Comparison of ENCODE assay signal across 39 cellular contexts in the genomic region with DNA sequence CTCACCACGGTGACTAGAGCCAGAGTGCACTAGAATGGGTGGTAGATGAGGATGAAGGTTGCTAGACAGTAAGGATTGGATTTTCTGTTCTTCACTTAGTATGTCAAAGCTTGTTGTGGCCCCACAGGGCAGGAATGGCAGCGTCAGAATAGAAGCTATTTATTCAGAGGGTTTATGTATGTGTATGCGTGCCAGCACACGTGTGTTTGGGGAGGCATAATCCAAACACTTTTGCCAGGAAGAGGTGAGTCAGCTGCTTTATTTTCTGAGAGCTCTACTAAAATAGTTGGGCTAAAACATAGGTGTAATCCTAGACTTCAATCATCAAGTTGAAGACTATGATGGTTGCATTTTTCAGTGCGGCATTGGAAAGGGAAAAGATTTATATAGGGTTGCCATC. TPM values are rescaled to one million over a fixed set of nuclear protein-coding genes. Genes with fewer than 3 reads are reported as not detected.
"Had no signal": no experiment of that assay in that cellular context is flagged by ENCODE, and none has a peak within 500 bp of the region (broad histone marks: within the 10 kb centered on the region; RNA-seq: fewer than 3 reads in every experiment).

No MANE protein-coding gene starts in this region.

- H3K4me1 ChIP-seq: adrenal gland, body of pancreas, breast epithelium had no signal

- H3K27me3 Mint-ChIP-seq: central memory CD8-positive, alpha-beta T cell had no signal

- H3K36me3 ChIP-seq: adrenal gland, brain microvascular endothelial cell, breast epithelium, cardiac muscle cell had no signal

- DNase-seq: activated B cell treated with CpG ODN at 0.5 μM for 24 hours; activated CD4-positive, alpha-beta memory T cell treated with anti-CD3 and anti-CD28 coated beads for 36 hours; activated CD4-positive, alpha-beta T cell treated with anti-CD3 and anti-CD28 coated beads for 4 hours; activated CD4-positive, alpha-beta T cell treated with anti-CD3 and anti-CD28 coated beads, Interleukin-2, amount 10 ng/mL, durations not matched to agents 24 days and 14 days; activated CD4-positive, alpha-beta T cell treated with anti-CD3 and anti-CD28 coated beads, Interleukin-2, amount 50 U/mL, for 1 hour; activated CD4-positive, alpha-beta T cell treated with anti-CD3 and anti-CD28 coated beads, Interleukin-2, amount 50 U/mL, for 4 hours; activated CD4-positive, CD25-positive, alpha-beta regulatory T cell treated with anti-CD3 and anti-CD28 coated beads, Interleukin-2, amount 50 U/mL, for 72 hours; activated CD8-positive, alpha-beta memory T cell treated with anti-CD3 and anti-CD28 coated beads, Interleukin-2, amount 50 U/mL, for 4 hours; activated CD8-positive, alpha-beta T cell treated with anti-CD3 and anti-CD28 coated beads for 36 hours; activated effector memory CD4-positive, alpha-beta T cell treated with anti-CD3 and anti-CD28 coated beads, Interleukin-2, amount 50 U/mL, for 16 hours; activated gamma-delta T cell treated with Interleukin-2 at 50 U/mL for 16 hours; activated naive CD4-positive, alpha-beta T cell; activated naive CD4-positive, alpha-beta T cell treated with anti-CD3 and anti-CD28 coated beads for 36 hours; activated naive CD4-positive, alpha-beta T cell treated with anti-CD3 and anti-CD28 coated beads, Interleukin-2, amount 50 U/mL, for 16 hours; activated naive CD8-positive, alpha-beta T cell treated with anti-CD3 and anti-CD28 coated beads for 36 hours; activated T-cell treated with anti-CD3 and anti-CD28 coated beads for 4 hours; activated T-cell treated with anti-CD3 and anti-CD28 coated beads, Interleukin-2, amount 50 U/mL, for 1 hour; activated T-cell treated with anti-CD3 and anti-CD28 coated beads, Interleukin-2, amount 50 U/mL, for 4 hours; activated T-cell treated with anti-CD3 and anti-CD28 coated beads, Interleukin-2, amount 50 U/mL, for 72 hours; adrenal gland; amniotic stem cell; aorta; body of pancreas; brain microvascular endothelial cell; caudate nucleus; T-helper 1 cell; T-helper 2 cell; T-helper 9 cell had no signal

- ATAC-seq: activated CD8-positive, alpha-beta T cell treated with anti-CD3 and anti-CD28 coated beads for 36 hours; activated naive CD4-positive, alpha-beta T cell treated with anti-CD3 and anti-CD28 coated beads, Interleukin-2, amount 50 U/mL, for 72 hours; activated T-cell treated with anti-CD3 and anti-CD28 coated beads, Interleukin-2, amount 50 U/mL, for 4 hours; activated T-cell treated with anti-CD3 and anti-CD28 coated beads, Interleukin-2, amount 50 U/mL, for 72 hours; activated T-helper 17 cell treated with anti-CD3 and anti-CD28 coated beads, Interleukin-2, amount 50 U/mL, for 72 hours; body of pancreas had no signal

- H3K27ac Mint-ChIP-seq: activated B cell treated with CpG ODN at 0.5 μM for 24 hours; activated CD4-positive, alpha-beta memory T cell treated with anti-CD3 and anti-CD28 coated beads for 36 hours; activated CD4-positive, alpha-beta T cell treated with anti-CD3 and anti-CD28 coated beads, Interleukin-2, amount 10 ng/mL, durations not matched to agents 24 days and 14 days; activated CD8-positive, alpha-beta T cell treated with anti-CD3 and anti-CD28 coated beads for 36 hours; activated naive CD4-positive, alpha-beta T cell treated with anti-CD3 and anti-CD28 coated beads for 36 hours; activated naive CD4-positive, alpha-beta T cell treated with anti-CD3 and anti-CD28 coated beads, Interleukin-2, amount 50 U/mL, for 72 hours; activated naive CD8-positive, alpha-beta T cell treated with anti-CD3 and anti-CD28 coated beads for 36 hours; activated T-cell treated with anti-CD3 and anti-CD28 coated beads, Interleukin-2, amount 50 U/mL, for 72 hours; activated T-helper 1 cell treated with anti-CD3 and anti-CD28 coated beads, Interleukin-12 subunit alpha, Interleukin-12 subunit beta, Interleukin-2, Interleukin-4 antibody, amounts not matched to agents 30 ng/mL and 10 ng/mL and 1 ng/mL, durations not matched to agents 14 hours and 24 hours and 36 hours; activated T-helper 17 cell treated with anti-CD3 and anti-CD28 coated beads, Interleukin-2, amount 50 U/mL, for 72 hours; T-helper 1 cell treated with Interleukin-12 subunit alpha and Interleukin-12 subunit beta and Interleukin-4 antibody, amounts not matched to agents 30 μg/mL and 1 μg/mL, for 36 hours; T-helper 2 cell treated with Interferon-gamma antibody and Interleukin-4, amounts not matched to agents 5 μg/mL and 100 μg/mL, for 36 hours had no signal

- H3K36me3 Mint-ChIP-seq: activated CD4-positive, alpha-beta memory T cell treated with anti-CD3 and anti-CD28 coated beads for 36 hours; activated naive CD4-positive, alpha-beta T cell treated with anti-CD3 and anti-CD28 coated beads, Interleukin-2, amount 50 U/mL, for 72 hours; activated naive CD8-positive, alpha-beta T cell treated with anti-CD3 and anti-CD28 coated beads for 36 hours had no signal

- H3K4me3 ChIP-seq: adrenal gland, body of pancreas, breast epithelium, cardiac muscle cell had no signal

- H3K27ac ChIP-seq: adrenal gland, body of pancreas, brain microvascular endothelial cell, breast epithelium, cardiac muscle cell, VCaP had no signal

- H3K4me1 Mint-ChIP-seq: central memory CD8-positive, alpha-beta T cell had no signal

- H3K4me3 Mint-ChIP-seq: activated B cell treated with CpG ODN at 0.5 μM for 24 hours; activated CD4-positive, alpha-beta memory T cell treated with anti-CD3 and anti-CD28 coated beads for 36 hours; activated CD4-positive, alpha-beta T cell treated with anti-CD3 and anti-CD28 coated beads, Interleukin-2, amount 10 ng/mL, durations not matched to agents 24 days and 14 days; activated CD8-positive, alpha-beta T cell treated with anti-CD3 and anti-CD28 coated beads for 36 hours; activated naive CD4-positive, alpha-beta T cell treated with anti-CD3 and anti-CD28 coated beads for 36 hours; activated naive CD8-positive, alpha-beta T cell treated with anti-CD3 and anti-CD28 coated beads for 36 hours; activated T-cell treated with anti-CD3 and anti-CD28 coated beads, Interleukin-2, amount 50 U/mL, for 4 hours; activated T-cell treated with anti-CD3 and anti-CD28 coated beads, Interleukin-2, amount 50 U/mL, for 72 hours; activated T-helper 1 cell treated with anti-CD3 and anti-CD28 coated beads, Interleukin-12 subunit alpha, Interleukin-12 subunit beta, Interleukin-2, Interleukin-4 antibody, amounts not matched to agents 30 ng/mL and 10 ng/mL and 1 ng/mL, durations not matched to agents 14 hours and 24 hours and 36 hours; activated T-helper 17 cell treated with anti-CD3 and anti-CD28 coated beads, Interleukin-2, amount 50 U/mL, for 72 hours; central memory CD8-positive, alpha-beta T cell; T-helper 1 cell treated with Interleukin-12 subunit alpha and Interleukin-12 subunit beta and Interleukin-4 antibody, amounts not matched to agents 30 μg/mL and 1 μg/mL, for 36 hours; T-helper 2 cell treated with Interferon-gamma antibody and Interleukin-4, amounts not matched to agents 5 μg/mL and 100 μg/mL, for 36 hours had no signal

- H3K9me3 Mint-ChIP-seq: activated B cell treated with CpG ODN at 0.5 μM for 24 hours; activated CD4-positive, alpha-beta memory T cell treated with anti-CD3 and anti-CD28 coated beads for 36 hours; activated CD4-positive, alpha-beta T cell treated with anti-CD3 and anti-CD28 coated beads, Interleukin-2, amount 10 ng/mL, durations not matched to agents 24 days and 14 days; activated CD8-positive, alpha-beta T cell treated with anti-CD3 and anti-CD28 coated beads for 36 hours; activated naive CD4-positive, alpha-beta T cell treated with anti-CD3 and anti-CD28 coated beads for 36 hours; activated naive CD4-positive, alpha-beta T cell treated with anti-CD3 and anti-CD28 coated beads, Interleukin-2, amount 50 U/mL, for 72 hours; activated naive CD8-positive, alpha-beta T cell treated with anti-CD3 and anti-CD28 coated beads for 36 hours; activated T-cell treated with anti-CD3 and anti-CD28 coated beads, Interleukin-2, amount 50 U/mL, for 72 hours; activated T-helper 1 cell treated with anti-CD3 and anti-CD28 coated beads, Interleukin-12 subunit alpha, Interleukin-12 subunit beta, Interleukin-2, Interleukin-4 antibody, amounts not matched to agents 30 ng/mL and 10 ng/mL and 1 ng/mL, durations not matched to agents 14 hours and 24 hours and 36 hours; activated T-helper 17 cell treated with anti-CD3 and anti-CD28 coated beads, Interleukin-2, amount 50 U/mL, for 72 hours; central memory CD8-positive, alpha-beta T cell; T-helper 1 cell treated with Interleukin-12 subunit alpha and Interleukin-12 subunit beta and Interleukin-4 antibody, amounts not matched to agents 30 μg/mL and 1 μg/mL, for 36 hours; T-helper 2 cell treated with Interferon-gamma antibody and Interleukin-4, amounts not matched to agents 5 μg/mL and 100 μg/mL, for 36 hours had no signal

- H3K9me3 ChIP-seq: body of pancreas had no signal

- H3K27me3 ChIP-seq: body of pancreas, brain microvascular endothelial cell, cardiac muscle cell had no signal

RNA-seq across cellular contexts. Expression of gene MAGEE2, which starts 1.2 kb away (rescaled TPM):
- total RNA-seq: activated B cell treated with CpG ODN at 0.5 μM for 24 hours; activated CD4-positive, alpha-beta memory T cell treated with anti-CD3 and anti-CD28 coated beads for 36 hours; activated CD4-positive, alpha-beta T cell treated with anti-CD3 and anti-CD28 coated beads, Interleukin-2, amount 10 ng/mL, durations not matched to agents 24 days and 14 days; activated CD8-positive, alpha-beta memory T cell treated with anti-CD3 and anti-CD28 coated beads for 36 hours; activated CD8-positive, alpha-beta T cell treated with anti-CD3 and anti-CD28 coated beads for 36 hours; activated naive CD4-positive, alpha-beta T cell treated with anti-CD3 and anti-CD28 coated beads for 36 hours; activated naive CD4-positive, alpha-beta T cell treated with anti-CD3 and anti-CD28 coated beads, Interleukin-2, amount 50 U/mL, for 72 hours; activated naive CD8-positive, alpha-beta T cell treated with anti-CD3 and anti-CD28 coated beads for 36 hours; activated T-cell treated with anti-CD3 and anti-CD28 coated beads, Interleukin-2, amount 50 U/mL, for 4 hours; activated T-cell treated with anti-CD3 and anti-CD28 coated beads, Interleukin-2, amount 50 U/mL, for 72 hours; activated T-helper 1 cell treated with anti-CD3 and anti-CD28 coated beads, Interleukin-12 subunit alpha, Interleukin-12 subunit beta, Interleukin-2, Interleukin-4 antibody, amounts not matched to agents 30 ng/mL and 10 ng/mL and 1 ng/mL, durations not matched to agents 14 hours and 24 hours and 36 hours; activated T-helper 17 cell treated with anti-CD3 and anti-CD28 coated beads, Interleukin-2, amount 50 U/mL, for 72 hours; astrocyte; body of pancreas; breast epithelium; cardiac muscle cell had no signal
- polyA plus RNA-seq: aorta, cardiac muscle cell had no signal
